ENCODE assay signal across 12 cellular contexts in the genomic region with DNA sequence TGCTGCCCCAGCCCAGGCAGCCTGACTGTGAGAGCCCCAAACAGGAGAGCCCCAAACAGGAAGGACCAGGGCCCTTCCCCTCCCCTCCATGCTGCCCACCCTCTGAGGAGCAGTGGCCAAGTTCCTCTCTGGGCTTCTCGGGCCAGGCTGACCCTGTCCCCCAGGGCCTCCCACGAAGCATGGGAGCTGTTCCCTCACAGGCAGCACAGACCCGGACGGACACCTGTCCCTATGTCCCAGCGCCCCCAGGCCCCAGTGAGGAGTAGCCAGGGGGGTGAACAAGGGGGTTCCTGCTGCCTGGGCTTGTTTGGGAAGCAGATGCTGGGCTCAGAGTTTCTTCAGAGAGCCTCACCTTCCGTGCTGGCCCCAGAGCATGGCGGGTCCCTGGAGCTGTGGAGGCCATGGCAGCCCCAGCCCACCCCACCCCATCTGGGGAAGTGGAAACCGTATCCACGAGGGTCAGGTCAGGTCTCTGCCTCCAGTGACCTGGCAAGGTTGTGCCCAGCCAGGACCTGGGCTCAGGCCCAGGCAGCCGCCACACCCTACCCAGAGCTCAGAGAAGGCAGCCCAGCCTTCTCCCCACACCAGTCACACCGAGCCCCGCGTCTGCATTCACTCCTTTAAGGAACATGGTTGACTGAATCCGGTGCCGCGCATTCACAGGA. TPM values are rescaled to one million over a fixed set of nuclear protein-coding genes. Genes with fewer than 3 reads are reported as not detected.
A peak's percentile ranks its signal among the peaks of the same experiment; 100 is the strongest.
DNase-seq lines count a peak whose midpoint lies in the region; ATAC-seq and TF ChIP-seq lines count a peak whose summit lies in the region.
"Not testable (repeated sequence)": the region's sequence is repeated elsewhere in the genome, so short reads cannot be mapped to it uniquely, and the experiment has no call there.
"Had no signal": no experiment of that assay in that cellular context is flagged by ENCODE, and none has a peak within 500 bp of the region (broad histone marks: within the 10 kb centered on the region; RNA-seq: fewer than 3 reads in every experiment).

No MANE protein-coding gene starts in this region.

- H3K9me3 ChIP-seq in heart left ventricle, right lobe of liver, sigmoid colon: not testable (repeated sequence)

- not testable (repeated sequence) for H3K27me3 ChIP-seq in heart left ventricle, right lobe of liver, sigmoid colon

- POLR2A ChIA-PET in activated naive CD8-positive, alpha-beta T cell treated with anti-CD3 and anti-CD28 coated beads, Interleukin-2, amount 10 ng/mL, durations not matched to agents 7 days and 5 days (lab: Charles Lee) = not testable (repeated sequence)

- ATAC-seq in activated naive CD8-positive, alpha-beta T cell treated with anti-CD3 and anti-CD28 coated beads, Interleukin-2, amount 10 ng/mL, durations not matched to agents 7 days and 5 days (ENCODE audit: low read depth); heart left ventricle: not testable (repeated sequence)
- ATAC-seq in right lobe of liver = peak; percentile 35 to 66 (median 42)

- not testable (repeated sequence) for H3K4me3 ChIP-seq in heart left ventricle, right lobe of liver, sigmoid colon

- H3K36me3 Mint-ChIP-seq in activated T-cell treated with anti-CD3 and anti-CD28 coated beads, Interleukin-2, amount 50 U/mL, for 24 hours (ENCODE audit: low read depth); activated naive CD8-positive, alpha-beta T cell treated with anti-CD3 and anti-CD28 coated beads, Interleukin-2, amount 10 ng/mL, durations not matched to agents 7 days and 5 days: not testable (repeated sequence)
- peaks cover 10% of the 10 kb centered on the region for H3K36me3 Mint-ChIP-seq in nephron progenitor cell (ENCODE audit: low read depth)

- not testable (repeated sequence) for H3K4me3 Mint-ChIP-seq in activated T-cell treated with anti-CD3 and anti-CD28 coated beads, Interleukin-2, amount 50 U/mL, for 24 hours; activated naive CD8-positive, alpha-beta T cell treated with anti-CD3 and anti-CD28 coated beads, Interleukin-2, amount 10 ng/mL, durations not matched to agents 7 days and 5 days; nephron progenitor cell

- intact Hi-C loops in heart left ventricle (cut with DNase I) = loop anchor here in 2 of 10 donors (10.0 kb wide), 2 partner anchors 97 to 107 kb away; no protein-coding TSS in a partner anchor
- intact Hi-C loops in right lobe of liver (cut with DNase I); sigmoid colon (cut with DNase I): not testable (repeated sequence)

- not testable (repeated sequence) for H3K27me3 Mint-ChIP-seq in activated T-cell treated with anti-CD3 and anti-CD28 coated beads, Interleukin-2, amount 50 U/mL, for 24 hours; activated naive CD8-positive, alpha-beta T cell treated with anti-CD3 and anti-CD28 coated beads, Interleukin-2, amount 10 ng/mL, durations not matched to agents 7 days and 5 days; nephron progenitor cell (ENCODE audit: low read depth, poor library complexity)

- DNase-seq in activated CD4-positive, alpha-beta T cell treated with anti-CD3 and anti-CD28 coated beads for 48 hours = peak; percentile 0
- DNase-seq in activated T-cell treated with anti-CD3 and anti-CD28 coated beads, Interleukin-2, amount 50 U/mL, for 24 hours = peak; percentile 26
- DNase-seq in activated naive CD8-positive, alpha-beta T cell treated with anti-CD3 and anti-CD28 coated beads, Interleukin-2, amount 10 ng/mL, durations not matched to agents 7 days and 5 days = peak; percentile 17
- DNase-seq in heart left ventricle (peak in 3 of 5 donors; percentile 6 to 42 (median 9)), right lobe of liver (peak in 1 of 3 donors; percentile 17), sigmoid colon (peak; percentile 35)
- not testable (repeated sequence) for DNase-seq in nephron progenitor cell

- H3K4me1 ChIP-seq in heart left ventricle, right lobe of liver, sigmoid colon: not testable (repeated sequence)

- not testable (repeated sequence) for H3K27ac ChIP-seq in heart left ventricle, right lobe of liver, sigmoid colon

- TF ChIP-seq EP300 in sigmoid colon (IDR thresholded peaks at IDR 0.05) = not testable (repeated sequence)

- not testable (repeated sequence) for H3K9me3 Mint-ChIP-seq in activated T-cell treated with anti-CD3 and anti-CD28 coated beads, Interleukin-2, amount 50 U/mL, for 24 hours; activated naive CD8-positive, alpha-beta T cell treated with anti-CD3 and anti-CD28 coated beads, Interleukin-2, amount 10 ng/mL, durations not matched to agents 7 days and 5 days; nephron progenitor cell

- TF ChIP-seq POLR2A in heart left ventricle (IDR thresholded peaks at IDR 0.05); right lobe of liver (IDR thresholded peaks at IDR 0.05); sigmoid colon (IDR thresholded peaks at IDR 0.05): not testable (repeated sequence)

- H3K4me1 Mint-ChIP-seq in activated T-cell treated with anti-CD3 and anti-CD28 coated beads, Interleukin-2, amount 50 U/mL, for 24 hours (ENCODE audit: low read depth); activated naive CD8-positive, alpha-beta T cell treated with anti-CD3 and anti-CD28 coated beads, Interleukin-2, amount 10 ng/mL, durations not matched to agents 7 days and 5 days; nephron progenitor cell: not testable (repeated sequence)

- H3K36me3 ChIP-seq in heart left ventricle = peaks cover 0 to 13% (median 0%) of the 10 kb centered on the region in 9 donors
- H3K36me3 ChIP-seq in right lobe of liver = not testable (repeated sequence)
- peaks cover 0 to 14% (median 3%) of the 10 kb centered on the region in 4 donors for H3K36me3 ChIP-seq in sigmoid colon

- 90 to 95% (median 93%) methylated on average over 3 to 13 of the region's 16 CpGs for WGBS in heart left ventricle, 4 donors
- WGBS in right lobe of liver (ENCODE audit: insufficient coverage, low coverage, low lambda C conversion rate, missing lambda C conversion rate) = 80% methylated on average over 4 of the region's 16 CpGs
- whole genome bisulfite sequencing in sigmoid colon, 2 donors = 85 to 94% methylated on average over 11 to 12 of the region's 16 CpGs

- H3K27ac Mint-ChIP-seq in activated T-cell treated with anti-CD3 and anti-CD28 coated beads, Interleukin-2, amount 50 U/mL, for 24 hours; activated naive CD8-positive, alpha-beta T cell treated with anti-CD3 and anti-CD28 coated beads, Interleukin-2, amount 10 ng/mL, durations not matched to agents 7 days and 5 days: not testable (repeated sequence)
- H3K27ac Mint-ChIP-seq in nephron progenitor cell = peak overlapping the region; percentile 54

- not testable (repeated sequence) for TF ChIP-seq CTCF in heart left ventricle (IDR thresholded peaks at IDR 0.05); right lobe of liver (IDR thresholded peaks at IDR 0.05); nephron progenitor cell (IDR thresholded peaks at IDR 0.05); sigmoid colon (IDR thresholded peaks at IDR 0.05)

RNA-seq across cellular contexts. Expression of gene ALPP, which starts 40.3 kb away (rescaled TPM):
- not detected for total RNA-seq in activated naive CD8-positive, alpha-beta T cell treated with anti-CD3 and anti-CD28 coated beads, Interleukin-2, amount 10 ng/mL, durations not matched to agents 7 days and 5 days
- not detected for total RNA-seq in heart left ventricle
- not detected for polyA plus RNA-seq in heart left ventricle
- not detected for total RNA-seq in right lobe of liver
- not detected for total RNA-seq in sigmoid colon
- polyA plus RNA-seq in sigmoid colon = under 1 TPM in 1 of 3 donors, not detected in 2; 0.03 TPM
- total RNA-seq: CD4-positive, alpha-beta memory T cell; GM12878; HFFc6; HT1080 had no signal
- polyA plus RNA-seq: AG04450; CD4-positive, alpha-beta memory T cell had no signal
